In genomic region chr3:27722957-27723802, GRCh38 we compare ENCODE assay signal across 2 cellular contexts.
TF ChIP-seq lines count a peak whose summit lies in the region.

No MANE protein-coding gene starts in this region.

TF ChIP-seq in IMR-90, 13 proteins besides CTCF, POLR2A, EP300 and RAD21:
- TF ChIP-seq USF2 (IDR thresholded peaks at IDR 0.05; ENCODE audit: low read depth, low read length) (no peak), CEBPB (IDR thresholded peaks at IDR 0.05; ENCODE audit: low read depth, low read length) (no peak), RCOR1 (IDR thresholded peaks at IDR 0.05; ENCODE audit: insufficient replicate concordance, low read length) (no peak), SMC3 (IDR thresholded peaks at IDR 0.05; ENCODE audit: low read depth, low read length) (no peak), MAZ (IDR thresholded peaks at IDR 0.05; ENCODE audit: borderline replicate concordance, low read depth, low read length) (no peak), MXI1 (IDR thresholded peaks at IDR 0.05; ENCODE audit: borderline replicate concordance, low read depth, low read length) (no peak), NFE2L2 (IDR thresholded peaks at IDR 0.05; ENCODE audit: low read depth, low read length) (no peak), ELK1 (IDR thresholded peaks at IDR 0.05; ENCODE audit: borderline replicate concordance, low read depth, low read length) (no peak)

TF ChIP-seq in neural cell, 6 proteins besides CTCF, POLR2A, EP300 and RAD21 (continued from another document):
- no peak for TF ChIP-seq REST (IDR thresholded peaks at IDR 0.05; ENCODE audit: borderline replicate concordance)
TF ChIP-seq in neural cell: peak in this region for 0.
